10 cellular contexts compared by ENCODE assay signal in genomic region chr14:72515779-72516770, GRCh38.
A peak's percentile ranks its signal among the peaks of the same experiment; 100 is the strongest.
DNase-seq lines count a peak whose midpoint lies in the region; ATAC-seq, FAIRE-seq and TF ChIP-seq lines count a peak whose summit lies in the region.
"Had no signal": no experiment of that assay in that cellular context is flagged by ENCODE, and none has a peak within 500 bp of the region (broad histone marks: within the 10 kb centered on the region; RNA-seq: fewer than 3 reads in every experiment).

No MANE protein-coding gene starts in this region.

- no peak overlapping the region for H3K27ac ChIP-seq in K562 (ENCODE audit: extremely low read depth, low read depth, low read length)
- no peak overlapping the region for H3K27ac ChIP-seq in SJCRH30
- H3K27ac ChIP-seq: heart left ventricle, skin epidermis had no signal

- no TSS peak for BruUV-seq in K562 (replicated peaks; lab: Mats Ljungman, UMichigan)

- H3K79me2 ChIP-seq in K562 (ENCODE audit: control insufficient read depth, insufficient read depth, low read length): no peaks in the 10 kb centered on the region

- no peak for FAIRE-seq in K562 (lab: Jason Lieb, UNC)

- H3K9me1 ChIP-seq in K562 (ENCODE audit: control insufficient read depth, insufficient read depth, low read length): no peaks in the 10 kb centered on the region

- H3K36me3 ChIP-seq in MG63 (no peaks in the 10 kb centered on the region), K562 (ENCODE audit: control insufficient read depth, insufficient read depth, low read length) (no peaks in the 10 kb centered on the region), SJCRH30 (no peaks in the 10 kb centered on the region)
- H3K36me3 ChIP-seq: heart left ventricle had no signal

- H3K9ac ChIP-seq in K562 (ENCODE audit: insufficient read depth in 1 of 2, low read depth in 2 of 2, low read length in 2 of 2): no peak overlapping the region

- H3K4me2 ChIP-seq in K562 (ENCODE audit: insufficient read depth, low read length): no peak overlapping the region

- intact Hi-C loops in K562 (cut with micrococcal nuclease): loop anchor here (2.0 to 10.0 kb wide), 3 partner anchors 301 to 959 kb away; no protein-coding TSS in a partner anchor

- TF ChIP-seq CTCF in K562 (IDR thresholded peaks at IDR 0.05 in 2 of 3, conservative IDR thresholded peaks at IDR 0.05 in 1 of 3; ENCODE audit: insufficient read depth in 2 of 3, low read depth in 1 of 3, low read length in 3 of 3): peak; percentile 14 to 44 (median 15); a peak in 4 of 6 replicates

- ATAC-seq in K562: peak; percentile 55
- no peak for ATAC-seq in GM18907 (IDR thresholded peaks at IDR 0.05; ENCODE audit: unreplicated experiment)
- ATAC-seq in HG03565 (IDR thresholded peaks at IDR 0.05; ENCODE audit: unreplicated experiment): no peak
- ATAC-seq in HG02571 (IDR thresholded peaks at IDR 0.05; ENCODE audit: unreplicated experiment): no peak

- TF ChIP-seq EP300 in K562 (IDR thresholded peaks at IDR 0.05; ENCODE audit: low read length): no peak

- DNase-seq in EL: peak; percentile 65
- DNase-seq in MG63: peak; percentile 41
- no peak for DNase-seq in K562 (ENCODE audit: extremely low read depth in 1 of 4, low spot score in 3 of 4)
- DNase-seq in lung microvascular endothelial cell (ENCODE audit: low read depth in 2 of 2): peak; percentile 70 to 75
- DNase-seq in SJCRH30: no peak

- H3K9me3 ChIP-seq in MG63 (peaks cover 10% of the 10 kb centered on the region; the same call in 1 of the 2 replicates), K562 (replicated peaks; ENCODE audit: control insufficient read depth, insufficient read depth, low read depth, low read length) (no peaks in the 10 kb centered on the region), SJCRH30 (replicated peaks) (no peaks in the 10 kb centered on the region)

- H3K27me3 ChIP-seq in MG63: no peaks in the 10 kb centered on the region
- no peaks in the 10 kb centered on the region; a peak in 1 of 5 replicates for H3K27me3 ChIP-seq in K562 (ENCODE audit: control insufficient read depth in 2 of 2, insufficient read depth in 2 of 2, low read length in 2 of 2)
- no peaks in the 10 kb centered on the region for H3K27me3 ChIP-seq in SJCRH30
- H3K27me3 ChIP-seq: heart left ventricle had no signal

- H3K4me1 ChIP-seq in K562 (replicated peaks in 1 of 2; ENCODE audit: control insufficient read depth in 2 of 2, insufficient read depth in 2 of 2, low read length in 2 of 2) (no peaks in the 10 kb centered on the region; a peak in 1 of 5 replicates), SJCRH30 (no peaks in the 10 kb centered on the region)

- TF ChIP-seq RAD21 in K562 (CRISPR knock-in tag; conservative IDR thresholded peaks at IDR 0.05 in 1 of 2, IDR thresholded peaks at IDR 0.05 in 1 of 2): no peak

- CTCF ChIA-PET in K562 (lab: Yijun Ruan, JAX; ENCODE audit: low intra/inter-chr PET ratio): interaction anchor here (0.6 to 2.6 kb wide), 7 partner anchors 12 to 956 kb away, joined by 3 to 23 read pairs (median 4); no protein-coding TSS in a partner anchor

- 13% methylated on average over 4 of the region's 11 CpGs for WGBS in K562 (ENCODE audit: insufficient coverage, low coverage, missing lambda C conversion rate)

- no peak overlapping the region for H3K4me3 ChIP-seq in MG63
- no peak overlapping the region for H3K4me3 ChIP-seq in K562
- no peak overlapping the region for H3K4me3 ChIP-seq in SJCRH30
- H3K4me3 ChIP-seq: heart left ventricle, skin epidermis had no signal

- POLR2A ChIA-PET in K562 (lab: Yijun Ruan, JAX): interaction anchor here (0.5 to 1.1 kb wide), 4 partner anchors 59 to 748 kb away, joined by 3 to 5 read pairs (median 3); no protein-coding TSS in a partner anchor

- no peak overlapping the region for H2AFZ ChIP-seq in K562 (ENCODE audit: low read depth, low read length)

- in situ Hi-C loops in K562 (cut with MboI): loop anchor here (10.0 to 25.0 kb wide), 2 partner anchors 719 to 946 kb away; partner anchors contain the start of genes NUMB and PAPLN

- TF ChIP-seq POLR2A in K562 (conservative IDR thresholded peaks at IDR 0.05): no peak

- H4K20me1 ChIP-seq in K562 (replicated peaks; ENCODE audit: control insufficient read depth, insufficient read depth, low read length): no peaks in the 10 kb centered on the region

TF ChIP-seq in K562, 482 proteins besides CTCF, POLR2A, EP300 and RAD21:
- no peak for TF ChIP-seq ZC3H4 (CRISPR knock-in tag; IDR thresholded peaks at IDR 0.05; ENCODE audit: borderline replicate concordance)
- peak; percentile 89 for TF ChIP-seq SPI1 (IDR thresholded peaks at IDR 0.05; ENCODE audit: borderline replicate concordance, low read depth, low read length)
- TF ChIP-seq NR2C2 (CRISPR knock-in tag; IDR thresholded peaks at IDR 0.05): no peak
- no peak for TF ChIP-seq NR2C2 (tag; IDR thresholded peaks at IDR 0.05)
- TF ChIP-seq SMARCA5 (IDR thresholded peaks at IDR 0.05): no peak
- TF ChIP-seq, protein P1, sequence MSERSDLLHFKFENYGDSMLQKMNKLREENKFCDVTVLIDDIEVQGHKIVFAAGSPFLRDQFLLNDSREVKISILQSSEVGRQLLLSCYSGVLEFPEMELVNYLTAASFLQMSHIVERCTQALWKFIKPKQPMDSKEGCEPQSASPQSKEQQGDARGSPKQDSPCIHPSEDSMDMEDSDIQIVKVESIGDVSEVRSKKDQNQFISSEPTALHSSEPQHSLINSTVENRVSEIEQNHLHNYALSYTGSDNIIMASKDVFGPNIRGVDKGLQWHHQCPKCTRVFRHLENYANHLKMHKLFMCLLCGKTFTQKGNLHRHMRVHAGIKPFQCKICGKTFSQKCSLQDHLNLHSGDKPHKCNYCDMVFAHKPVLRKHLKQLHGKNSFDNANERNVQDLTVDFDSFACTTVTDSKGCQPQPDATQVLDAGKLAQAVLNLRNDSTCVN (CRISPR knock-in tag; IDR thresholded peaks at IDR 0.05): no peak
- no peak for TF ChIP-seq PHB2 (IDR thresholded peaks at IDR 0.05; ENCODE audit: low read depth)
- no peak for TF ChIP-seq TEAD4 (IDR thresholded peaks at IDR 0.05; ENCODE audit: low read length)
- no peak for TF ChIP-seq TEAD4 (CRISPR knock-in tag; IDR thresholded peaks at IDR 0.05; ENCODE audit: borderline replicate concordance)
- no peak for TF ChIP-seq NR4A1 (CRISPR knock-in tag; IDR thresholded peaks at IDR 0.05)
- TF ChIP-seq NR4A1 (tag; IDR thresholded peaks at IDR 0.05): no peak
- TF ChIP-seq IFI16 (CRISPR knock-in tag; IDR thresholded peaks at IDR 0.05): no peak

Comparison
In these comparisons a context has a peak if more than half of its experiments do, and no peak if none do; other contexts are left out.
1. DNase-seq: peak in EL (single experiment), MG63 (single experiment) and lung microvascular endothelial cell (2 of 2); none in K562 (0 of 4) and SJCRH30 (0 of 2).